Comparison of ENCODE assay signal across 12 cellular contexts in genomic region chr4:150591284-150591874, GRCh38. TPM values are rescaled to one million over a fixed set of nuclear protein-coding genes. Genes with fewer than 3 reads are reported as not detected.
A peak's percentile ranks its signal among the peaks of the same experiment; 100 is the strongest.
DNase-seq lines count a peak whose midpoint lies in the region; TF ChIP-seq lines count a peak whose summit lies in the region.
"Had no signal": no experiment of that assay in that cellular context is flagged by ENCODE, and none has a peak within 500 bp of the region (broad histone marks: within the 10 kb centered on the region; RNA-seq: fewer than 3 reads in every experiment).

No MANE protein-coding gene starts in this region.

- H3K9me3 Mint-ChIP-seq in progenitor cell of endocrine pancreas (ENCODE audit: low read depth): no peaks in the 10 kb centered on the region
- H3K9me3 Mint-ChIP-seq in activated CD4-positive, alpha-beta T cell treated with anti-CD3 and anti-CD28 coated beads, Interleukin-2, amount 10 ng/mL, durations not matched to agents 7 days and 5 days: no peaks in the 10 kb centered on the region
- H3K9me3 Mint-ChIP-seq: activated naive CD8-positive, alpha-beta T cell treated with anti-CD3 and anti-CD28 coated beads, Interleukin-2, amount 50 U/mL, for 24 hours; effector memory CD8-positive, alpha-beta T cell had no signal

- H3K27me3 Mint-ChIP-seq in progenitor cell of endocrine pancreas: peaks cover 13% of the 10 kb centered on the region
- no peaks in the 10 kb centered on the region for H3K27me3 Mint-ChIP-seq in activated CD4-positive, alpha-beta T cell treated with anti-CD3 and anti-CD28 coated beads, Interleukin-2, amount 10 ng/mL, durations not matched to agents 7 days and 5 days
- H3K27me3 Mint-ChIP-seq: activated naive CD8-positive, alpha-beta T cell treated with anti-CD3 and anti-CD28 coated beads, Interleukin-2, amount 50 U/mL, for 24 hours; effector memory CD8-positive, alpha-beta T cell had no signal

- H3K27ac Mint-ChIP-seq in progenitor cell of endocrine pancreas: peak overlapping the region; percentile 46
- H3K27ac Mint-ChIP-seq in activated CD4-positive, alpha-beta T cell treated with anti-CD3 and anti-CD28 coated beads, Interleukin-2, amount 10 ng/mL, durations not matched to agents 7 days and 5 days: no peak overlapping the region
- H3K27ac Mint-ChIP-seq: activated naive CD8-positive, alpha-beta T cell treated with anti-CD3 and anti-CD28 coated beads, Interleukin-2, amount 50 U/mL, for 24 hours; effector memory CD8-positive, alpha-beta T cell had no signal

- no peak overlapping the region for H3K4me3 Mint-ChIP-seq in progenitor cell of endocrine pancreas (ENCODE audit: low read depth)
- no peak overlapping the region for H3K4me3 Mint-ChIP-seq in activated CD4-positive, alpha-beta T cell treated with anti-CD3 and anti-CD28 coated beads, Interleukin-2, amount 10 ng/mL, durations not matched to agents 7 days and 5 days
- H3K4me3 Mint-ChIP-seq: activated naive CD8-positive, alpha-beta T cell treated with anti-CD3 and anti-CD28 coated beads, Interleukin-2, amount 50 U/mL, for 24 hours; effector memory CD8-positive, alpha-beta T cell had no signal

- no peak for TF ChIP-seq CTCF in progenitor cell of endocrine pancreas (IDR thresholded peaks at IDR 0.05; ENCODE audit: unreplicated experiment)

- POLR2A ChIA-PET in activated CD4-positive, alpha-beta T cell treated with anti-CD3 and anti-CD28 coated beads, Interleukin-2, amount 10 ng/mL, durations not matched to agents 7 days and 5 days (lab: Charles Lee): no interaction called here

- H3K4me1 Mint-ChIP-seq in progenitor cell of endocrine pancreas (ENCODE audit: low read depth): peaks cover 8% of the 10 kb centered on the region
- H3K4me1 Mint-ChIP-seq in activated CD4-positive, alpha-beta T cell treated with anti-CD3 and anti-CD28 coated beads, Interleukin-2, amount 10 ng/mL, durations not matched to agents 7 days and 5 days: no peaks in the 10 kb centered on the region
- H3K4me1 Mint-ChIP-seq: activated naive CD8-positive, alpha-beta T cell treated with anti-CD3 and anti-CD28 coated beads, Interleukin-2, amount 50 U/mL, for 24 hours had no signal

- DNase-seq in NCI-H1417 (lab: John Stamatoyannopoulos, UW) (peak in 2 of 3 experiments; percentile 59 to 81), NCI-H1417 treated with DMSO at 0.1 percent for 48 hours (lab: John Stamatoyannopoulos, UW) (no peak), NCI-H510A treated with DMSO at 0.1 percent for 48 hours (lab: John Stamatoyannopoulos, UW) (peak; percentile 28), fibroblast of gingiva (ENCODE audit: low read depth) (peak; percentile 80), progenitor cell of endocrine pancreas (ENCODE audit: low spot score, unreplicated experiment) (no peak), iPS-NIHi11 (ENCODE audit: low spot score) (no peak), dermis blood vessel endothelial cell (no peak)
- no peak for DNase-seq in activated CD4-positive, alpha-beta T cell treated with anti-CD3 and anti-CD28 coated beads, Interleukin-2, amount 10 ng/mL, durations not matched to agents 7 days and 5 days
- DNase-seq: activated naive CD8-positive, alpha-beta T cell treated with anti-CD3 and anti-CD28 coated beads, Interleukin-2, amount 50 U/mL, for 24 hours; effector memory CD8-positive, alpha-beta T cell; PC-9 had no signal

- peaks cover 7% of the 10 kb centered on the region for H3K36me3 Mint-ChIP-seq in progenitor cell of endocrine pancreas (ENCODE audit: insufficient read depth)
- peaks cover 5% of the 10 kb centered on the region for H3K36me3 Mint-ChIP-seq in activated CD4-positive, alpha-beta T cell treated with anti-CD3 and anti-CD28 coated beads, Interleukin-2, amount 10 ng/mL, durations not matched to agents 7 days and 5 days (ENCODE audit: low read depth)

- CTCF ChIA-PET in activated CD4-positive, alpha-beta T cell treated with anti-CD3 and anti-CD28 coated beads, Interleukin-2, amount 10 ng/mL, durations not matched to agents 7 days and 5 days (lab: Charles Lee): interaction anchor here (2.0 kb wide), 1 partner anchor 41 kb away, joined by 4 read pairs; no protein-coding TSS in a partner anchor

RNA-seq across cellular contexts. Expression of gene MAB21L2, which starts 9.4 kb away (rescaled TPM):
- total RNA-seq in progenitor cell of endocrine pancreas: 0.19 and 0.51 TPM in 2 replicates
- not detected for total RNA-seq in activated CD4-positive, alpha-beta T cell treated with anti-CD3 and anti-CD28 coated beads, Interleukin-2, amount 10 ng/mL, durations not matched to agents 7 days and 5 days
- total RNA-seq in dermis blood vessel endothelial cell: 0.17 and 0.33 TPM in 2 replicates
- total RNA-seq: A172, PC-9 had no signal

Comparison
In these comparisons a context has a peak if more than half of its experiments do, and no peak if none do; other contexts are left out.
1. DNase-seq: peak in NCI-H1417 (2 of 3), NCI-H510A treated with DMSO at 0.1 percent for 48 hours (single experiment) and fibroblast of gingiva (single experiment); none in NCI-H1417 treated with DMSO at 0.1 percent for 48 hours (single experiment), progenitor cell of endocrine pancreas (single experiment), iPS-NIHi11 (single experiment), activated CD4-positive, alpha-beta T cell treated with anti-CD3 and anti-CD28 coated beads, Interleukin-2, amount 10 ng/mL, durations not matched to agents 7 days and 5 days (single experiment) and dermis blood vessel endothelial cell (single experiment).